15 cellular contexts compared by ENCODE assay signal in the genomic region with DNA sequence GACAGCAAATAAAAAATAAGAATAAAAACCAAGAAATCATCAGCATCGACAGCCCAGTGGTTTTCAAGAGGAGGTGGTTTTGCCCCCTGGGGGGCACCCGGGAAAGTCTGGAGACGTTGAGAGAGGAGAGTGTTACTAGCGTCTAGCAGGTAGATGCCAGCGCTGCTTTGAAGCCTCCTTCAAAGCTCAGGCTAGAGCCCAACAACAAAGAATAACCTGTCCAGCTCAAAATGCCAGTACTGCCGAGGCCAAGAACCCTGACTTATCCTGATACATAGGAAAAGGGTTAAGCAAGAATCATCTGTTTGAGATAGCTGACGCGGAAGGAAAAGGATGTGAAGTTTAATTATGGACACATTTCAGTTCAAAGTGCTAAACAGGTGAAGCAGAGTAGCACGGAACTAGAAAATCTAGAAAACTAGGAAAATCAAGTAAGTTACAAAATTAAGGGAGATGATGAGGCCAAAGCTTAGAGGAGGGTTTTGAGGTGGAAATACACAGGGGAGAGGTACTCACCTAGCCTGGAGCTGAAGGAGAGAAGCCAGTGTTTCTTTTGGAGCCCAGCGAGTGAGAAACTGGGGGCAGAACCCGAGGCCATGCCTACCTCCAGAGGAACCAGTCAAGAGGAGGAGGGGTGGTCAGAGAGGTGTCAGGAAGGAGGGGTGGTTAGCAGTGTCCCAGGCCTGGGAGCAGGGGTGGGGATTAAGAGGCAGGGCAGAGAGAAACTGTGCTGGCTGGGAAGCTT.
DNase-seq lines count a peak whose midpoint lies in the region; ATAC-seq and TF ChIP-seq lines count a peak whose summit lies in the region.
"Had no signal": no experiment of that assay in that cellular context is flagged by ENCODE, and none has a peak within 500 bp of the region (broad histone marks: within the 10 kb centered on the region; RNA-seq: fewer than 3 reads in every experiment).

No MANE protein-coding gene starts in this region.

- H4K20me1 ChIP-seq in neural cell (ENCODE audit: insufficient read depth) (no peaks in the 10 kb centered on the region), Karpas-422 (ENCODE audit: insufficient read depth, low read depth, low read length) (no peaks in the 10 kb centered on the region)

- H3K4me3 ChIP-seq in SK-N-MC, result peak overlapping the region; percentile 31
- H3K4me3 ChIP-seq in neural cell (ENCODE audit: low read length), result peak overlapping the region; percentile 54
- H3K4me3 ChIP-seq in Karpas-422 (ENCODE audit: low read length), result no peak overlapping the region

- no peaks in the 10 kb centered on the region for H3K9me3 ChIP-seq in SK-N-MC (ENCODE audit: low read depth, low read length)
- H3K9me3 ChIP-seq in neural cell (ENCODE audit: low read length), result no peaks in the 10 kb centered on the region
- H3K9me3 ChIP-seq in Karpas-422 (ENCODE audit: low read length), result no peaks in the 10 kb centered on the region

- no peaks in the 10 kb centered on the region for H3K36me3 Mint-ChIP-seq in glutamatergic neuron (ENCODE audit: unreplicated experiment)
- H3K36me3 Mint-ChIP-seq: naive thymus-derived CD4-positive, alpha-beta T cell had no signal

- no peak for ATAC-seq in HG02588 (IDR thresholded peaks at IDR 0.05; ENCODE audit: unreplicated experiment)
- ATAC-seq: activated naive CD8-positive, alpha-beta T cell treated with anti-CD3 and anti-CD28 coated beads, Interleukin-2, amount 50 U/mL, for 24 hours; naive thymus-derived CD4-positive, alpha-beta T cell; Panc1 had no signal

- H3K9me3 Mint-ChIP-seq in glutamatergic neuron (ENCODE audit: unreplicated experiment), result peaks cover 16% of the 10 kb centered on the region
- H3K9me3 Mint-ChIP-seq: activated naive CD8-positive, alpha-beta T cell treated with anti-CD3 and anti-CD28 coated beads, Interleukin-2, amount 50 U/mL, for 24 hours had no signal

- H3K4me2 ChIP-seq in neural cell (ENCODE audit: low read length), result peak overlapping the region; percentile 32
- no peak overlapping the region for H3K4me2 ChIP-seq in Karpas-422 (ENCODE audit: low read depth, low read length, poor library complexity, severe bottlenecking)

- H3K27me3 ChIP-seq in neural cell (ENCODE audit: insufficient read depth, low read depth, low read length), result no peaks in the 10 kb centered on the region
- H3K27me3 ChIP-seq in Karpas-422 (ENCODE audit: low read length), result no peaks in the 10 kb centered on the region

- peaks cover 16% of the 10 kb centered on the region for H3F3A ChIP-seq in neural cell (ENCODE audit: insufficient read depth, low read length, poor library complexity, severe bottlenecking)

- H3K36me3 ChIP-seq in SK-N-MC (ENCODE audit: insufficient read depth, low read length) (peaks cover 76% of the 10 kb centered on the region), neural cell (ENCODE audit: insufficient read depth, low read length) (no peaks in the 10 kb centered on the region), Karpas-422 (ENCODE audit: insufficient read depth, low read length) (no peaks in the 10 kb centered on the region)

- no peak for TF ChIP-seq CTCF in glutamatergic neuron (IDR thresholded peaks at IDR 0.05; ENCODE audit: partially characterized antibody, unreplicated experiment)
- no peak for TF ChIP-seq CTCF in neural cell (IDR thresholded peaks at IDR 0.05; ENCODE audit: poor library complexity, severe bottlenecking)

- no peaks in the 10 kb centered on the region for H3K4me1 ChIP-seq in Karpas-422 (ENCODE audit: low read length)

- no peak overlapping the region for H2AFZ ChIP-seq in neural cell (ENCODE audit: low read depth, low read length)
- H2AFZ ChIP-seq in Karpas-422 (ENCODE audit: low read length), result no peak overlapping the region

- DNase-seq in ELF-1 (ENCODE audit: low read depth, low spot score) (peak; percentile 77), SK-N-MC (ENCODE audit: low read depth, low spot score) (no peak), glutamatergic neuron (no peak), NCI-H1436 treated with DMSO at 0.1 percent for 48 hours (lab: John Stamatoyannopoulos, UW) (no peak), Karpas-422 (no peak)
- no peak for DNase-seq in activated CD4-positive, alpha-beta T cell treated with anti-CD3 and anti-CD28 coated beads for 1 hour
- DNase-seq: activated naive CD8-positive, alpha-beta T cell treated with anti-CD3 and anti-CD28 coated beads, Interleukin-2, amount 50 U/mL, for 24 hours; effector CD4-positive, alpha-beta T cell; GOT3; naive thymus-derived CD4-positive, alpha-beta T cell; stimulated activated CD4-positive, alpha-beta T cell treated with anti-CD3 and anti-CD28 coated beads, Interleukin-12 subunit alpha, Interleukin-12 subunit beta, amount 100 ng/mL, for 4 hours had no signal

- H3K9ac ChIP-seq in SK-N-MC (ENCODE audit: insufficient read length), result peak overlapping the region; percentile 27
- H3K9ac ChIP-seq in neural cell (ENCODE audit: low read length), result peak overlapping the region; percentile 41
- no peak overlapping the region for H3K9ac ChIP-seq in Karpas-422 (ENCODE audit: low read length)

- peaks cover 10% of the 10 kb centered on the region for H3K27me3 Mint-ChIP-seq in glutamatergic neuron (ENCODE audit: unreplicated experiment)

- no peak for TF ChIP-seq EP300 in neural cell (conservative IDR thresholded peaks at IDR 0.05; ENCODE audit: poor library complexity, severe bottlenecking)

- no peak for TF ChIP-seq RAD21 in neural cell (conservative IDR thresholded peaks at IDR 0.05)

- peaks cover 66% of the 10 kb centered on the region for H3K79me2 ChIP-seq in neural cell (replicated peaks; ENCODE audit: insufficient read depth, low read length)
- H3K79me2 ChIP-seq in Karpas-422 (ENCODE audit: low read length), result no peaks in the 10 kb centered on the region

- H3K9me2 ChIP-seq in neural cell (ENCODE audit: insufficient read depth, low read length) (no peaks in the 10 kb centered on the region), Karpas-422 (replicated peaks; ENCODE audit: insufficient read depth, low read length) (no peaks in the 10 kb centered on the region)

- H3K27ac ChIP-seq in SK-N-MC (peak overlapping the region; percentile 81), neural cell (ENCODE audit: low read length) (peak overlapping the region; percentile 43), Karpas-422 (ENCODE audit: low read length) (no peak overlapping the region)
- H3K27ac ChIP-seq: C4-2B had no signal

- peaks cover 61% of the 10 kb centered on the region for H3K4me1 Mint-ChIP-seq in glutamatergic neuron (ENCODE audit: low read depth, unreplicated experiment)
- H3K4me1 Mint-ChIP-seq: activated naive CD8-positive, alpha-beta T cell treated with anti-CD3 and anti-CD28 coated beads, Interleukin-2, amount 50 U/mL, for 24 hours; naive thymus-derived CD4-positive, alpha-beta T cell had no signal

- H3K27ac Mint-ChIP-seq in glutamatergic neuron (ENCODE audit: unreplicated experiment), result peak overlapping the region; percentile 78
- H3K27ac Mint-ChIP-seq: activated naive CD8-positive, alpha-beta T cell treated with anti-CD3 and anti-CD28 coated beads, Interleukin-2, amount 50 U/mL, for 24 hours; naive thymus-derived CD4-positive, alpha-beta T cell had no signal

- H3K4me3 Mint-ChIP-seq in glutamatergic neuron (ENCODE audit: unreplicated experiment), result peak overlapping the region; percentile 59
- H3K4me3 Mint-ChIP-seq: activated naive CD8-positive, alpha-beta T cell treated with anti-CD3 and anti-CD28 coated beads, Interleukin-2, amount 50 U/mL, for 24 hours; naive thymus-derived CD4-positive, alpha-beta T cell had no signal

TF ChIP-seq in neural cell, 6 proteins besides CTCF, POLR2A, EP300 and RAD21:
- no peak for TF ChIP-seq SMC3 (conservative IDR thresholded peaks at IDR 0.05; ENCODE audit: poor library complexity)
- peak; percentile 4 for TF ChIP-seq MXI1 (conservative IDR thresholded peaks at IDR 0.05; ENCODE audit: poor library complexity, severe bottlenecking)
